ENCODE assay signal across 1 cellular context in genomic region chr2:227509086-227509485, GRCh38.
TF ChIP-seq lines count a peak whose summit lies in the region.

No MANE protein-coding gene starts in this region.

TF ChIP-seq in WTC11, 78 proteins besides CTCF, POLR2A, EP300 and RAD21 (continued from another document):
- no peak for TF ChIP-seq STAT6 (CRISPR knock-in tag; conservative IDR thresholded peaks at IDR 0.05; ENCODE audit: low read depth)
- TF ChIP-seq TCF7 (CRISPR knock-in tag; IDR thresholded peaks at IDR 0.05; ENCODE audit: low read depth), result no peak
- no peak for TF ChIP-seq ESRRA (CRISPR knock-in tag; IDR thresholded peaks at IDR 0.05; ENCODE audit: borderline replicate concordance)
- no peak for TF ChIP-seq ZBTB21 (CRISPR knock-in tag; IDR thresholded peaks at IDR 0.05; ENCODE audit: borderline replicate concordance)
- no peak for TF ChIP-seq ZNF396 (CRISPR knock-in tag; IDR thresholded peaks at IDR 0.05; ENCODE audit: borderline replicate concordance)
- TF ChIP-seq NR3C1 (CRISPR knock-in tag; conservative IDR thresholded peaks at IDR 0.05; ENCODE audit: low read depth), result no peak
- no peak for TF ChIP-seq FOXP4 (CRISPR knock-in tag; IDR thresholded peaks at IDR 0.05)
- no peak for TF ChIP-seq TEAD4 (CRISPR knock-in tag; IDR thresholded peaks at IDR 0.05)
- no peak for TF ChIP-seq ELF4 (CRISPR knock-in tag; IDR thresholded peaks at IDR 0.05; ENCODE audit: low read depth)
TF ChIP-seq in WTC11: peak in this region for 0.
